1 cellular context compared by ENCODE assay signal in the genomic region with DNA sequence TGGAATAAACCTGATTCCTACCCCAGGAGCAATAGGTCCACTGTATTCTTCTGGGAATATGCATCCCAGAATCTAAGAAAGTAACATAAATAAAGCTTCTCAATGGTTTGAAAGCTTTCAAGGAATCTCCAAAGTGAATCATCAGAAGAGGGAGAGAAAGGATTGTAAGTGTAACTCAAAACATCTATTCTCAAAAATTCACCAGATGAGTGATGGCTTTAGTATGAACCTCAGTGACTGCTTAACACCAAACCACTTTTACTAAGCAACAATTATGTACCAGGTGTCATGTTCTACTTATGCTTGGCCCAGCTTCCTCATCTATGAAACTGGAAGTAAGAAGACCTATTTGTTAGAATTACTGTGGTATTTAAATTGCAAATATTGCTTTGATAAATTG.
TF ChIP-seq lines count a peak whose summit lies in the region.

No MANE protein-coding gene starts in this region.

TF ChIP-seq in IMR-90, 13 proteins besides CTCF, POLR2A, EP300 and RAD21:
- no peak for TF ChIP-seq SMC3 (IDR thresholded peaks at IDR 0.05; ENCODE audit: low read depth, low read length)
- no peak for TF ChIP-seq RCOR1 (IDR thresholded peaks at IDR 0.05; ENCODE audit: insufficient replicate concordance, low read length)
- TF ChIP-seq NFE2L2 (IDR thresholded peaks at IDR 0.05; ENCODE audit: low read depth, low read length), result no peak
- no peak for TF ChIP-seq RFX5 (IDR thresholded peaks at IDR 0.05; ENCODE audit: low read depth, low read length)
- no peak for TF ChIP-seq MAZ (IDR thresholded peaks at IDR 0.05; ENCODE audit: borderline replicate concordance, low read depth, low read length)
- no peak for TF ChIP-seq MAFK (IDR thresholded peaks at IDR 0.05; ENCODE audit: low read depth, low read length)
- no peak for TF ChIP-seq CEBPB (IDR thresholded peaks at IDR 0.05; ENCODE audit: low read depth, low read length)
- TF ChIP-seq, protein P1, sequence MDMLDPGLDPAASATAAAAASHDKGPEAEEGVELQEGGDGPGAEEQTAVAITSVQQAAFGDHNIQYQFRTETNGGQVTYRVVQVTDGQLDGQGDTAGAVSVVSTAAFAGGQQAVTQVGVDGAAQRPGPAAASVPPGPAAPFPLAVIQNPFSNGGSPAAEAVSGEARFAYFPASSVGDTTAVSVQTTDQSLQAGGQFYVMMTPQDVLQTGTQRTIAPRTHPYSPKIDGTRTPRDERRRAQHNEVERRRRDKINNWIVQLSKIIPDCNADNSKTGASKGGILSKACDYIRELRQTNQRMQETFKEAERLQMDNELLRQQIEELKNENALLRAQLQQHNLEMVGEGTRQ (IDR thresholded peaks at IDR 0.05; ENCODE audit: low read depth, low read length), result no peak
- TF ChIP-seq, protein P2, sequence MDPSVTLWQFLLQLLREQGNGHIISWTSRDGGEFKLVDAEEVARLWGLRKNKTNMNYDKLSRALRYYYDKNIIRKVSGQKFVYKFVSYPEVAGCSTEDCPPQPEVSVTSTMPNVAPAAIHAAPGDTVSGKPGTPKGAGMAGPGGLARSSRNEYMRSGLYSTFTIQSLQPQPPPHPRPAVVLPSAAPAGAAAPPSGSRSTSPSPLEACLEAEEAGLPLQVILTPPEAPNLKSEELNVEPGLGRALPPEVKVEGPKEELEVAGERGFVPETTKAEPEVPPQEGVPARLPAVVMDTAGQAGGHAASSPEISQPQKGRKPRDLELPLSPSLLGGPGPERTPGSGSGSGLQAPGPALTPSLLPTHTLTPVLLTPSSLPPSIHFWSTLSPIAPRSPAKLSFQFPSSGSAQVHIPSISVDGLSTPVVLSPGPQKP (IDR thresholded peaks at IDR 0.05; ENCODE audit: borderline replicate concordance, low read depth, low read length), result no peak
- no peak for TF ChIP-seq MXI1 (IDR thresholded peaks at IDR 0.05; ENCODE audit: borderline replicate concordance, low read depth, low read length)
- no peak for TF ChIP-seq BHLHE40 (IDR thresholded peaks at IDR 0.05; ENCODE audit: low read depth, low read length)
- TF ChIP-seq FOS (IDR thresholded peaks at IDR 0.05; ENCODE audit: low read depth, low read length), result no peak
- no peak for TF ChIP-seq CHD1 (IDR thresholded peaks at IDR 0.05; ENCODE audit: low read depth, low read length)
